13 cellular contexts compared by ENCODE assay signal in the genomic region with DNA sequence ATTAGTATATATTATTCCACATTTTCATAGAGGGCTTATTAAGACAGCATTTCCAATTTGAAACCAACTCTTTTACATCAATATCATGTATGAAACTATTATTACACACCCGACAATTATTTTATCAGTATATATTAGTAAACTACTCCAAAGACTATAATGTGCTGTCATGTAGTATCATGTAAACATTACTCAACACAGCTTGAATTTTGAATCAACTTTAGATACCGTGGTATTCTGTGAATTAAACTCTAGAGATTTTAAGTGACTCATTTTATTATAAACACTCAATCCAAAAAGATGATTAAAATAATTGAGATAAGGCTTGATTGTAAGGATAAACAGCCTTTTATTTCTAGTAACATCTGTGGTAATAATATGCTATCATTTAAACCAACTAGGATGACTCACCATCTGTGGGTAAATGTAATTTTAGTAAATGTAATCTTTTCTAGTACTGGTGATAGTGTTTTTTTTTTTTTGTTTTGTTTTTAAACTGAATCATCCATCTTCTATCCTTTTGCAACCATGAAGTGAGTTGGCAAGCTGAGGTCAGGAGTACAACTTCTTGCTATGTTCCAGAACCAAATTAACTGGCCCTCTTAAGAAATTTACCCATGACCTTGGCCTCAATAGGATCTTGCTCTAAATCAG.
DNase-seq lines count a peak whose midpoint lies in the region; ATAC-seq, FAIRE-seq and TF ChIP-seq lines count a peak whose summit lies in the region.
"Had no signal": no experiment of that assay in that cellular context is flagged by ENCODE, and none has a peak within 500 bp of the region (broad histone marks: within the 10 kb centered on the region; RNA-seq: fewer than 3 reads in every experiment).

No MANE protein-coding gene starts in this region.

- no peak for ATAC-seq in GM18520 (IDR thresholded peaks at IDR 0.05; ENCODE audit: unreplicated experiment)
- ATAC-seq: HepG2 had no signal

- H3K27ac ChIP-seq in kidney (ENCODE audit: low read depth in 2 of 2, low read length in 2 of 2): no peak overlapping the region

- peak; percentile 73 for FAIRE-seq in kidney (lab: Jason Lieb, UNC)
- no peak for FAIRE-seq in GM19239 (lab: Jason Lieb, UNC)
- FAIRE-seq: HepG2 had no signal

- H3K4me1 ChIP-seq in kidney (ENCODE audit: control insufficient read depth in 1 of 2, insufficient read depth in 1 of 2, low read depth in 1 of 2, low read length in 2 of 2): no peaks in the 10 kb centered on the region

- no peak for TF ChIP-seq CTCF in AG09319 (IDR thresholded peaks at IDR 0.05; ENCODE audit: low read depth, low read length)
- TF ChIP-seq CTCF in astrocyte of the cerebellum (IDR thresholded peaks at IDR 0.05; ENCODE audit: low read depth, low read length, missing control alignments): no peak
- TF ChIP-seq CTCF in kidney (IDR thresholded peaks at IDR 0.05; ENCODE audit: borderline replicate concordance, extremely low read depth, insufficient read depth): no peak

- DNase-seq in AG09319 (ENCODE audit: extremely low read depth, low read depth): peak; percentile 73
- peak; percentile 47 for DNase-seq in HS-27A (ENCODE audit: low read depth)
- peak; percentile 34 for DNase-seq in astrocyte of the cerebellum (ENCODE audit: low read depth)
- DNase-seq in kidney: no peak
- no peak for DNase-seq in GM19239 (ENCODE audit: insufficient read length, low spot score)
- no peak for DNase-seq in HK-2 (ENCODE audit: unreplicated experiment)
- DNase-seq in DMS79 (lab: John Stamatoyannopoulos, UW): no peak
- DNase-seq: activated T-cell treated with anti-CD3 and anti-CD28 coated beads, Interleukin-2, amount 50 U/mL, for 48 hours; left cardiac atrium; NCI-H446; right cardiac atrium had no signal

- H3K36me3 ChIP-seq in kidney (ENCODE audit: control insufficient read depth in 1 of 2, insufficient read depth in 2 of 2, low read length in 2 of 2): peaks cover 6 to 9% of the 10 kb centered on the region in 2 donors

- no peak overlapping the region for H3K9ac ChIP-seq in kidney (ENCODE audit: low read length in 2 of 2)

- in situ Hi-C loops in astrocyte of the cerebellum (cut with HindIII; ENCODE audit: low sequenced_read_pairs): no loop called here

- intact Hi-C loops in kidney (cut with DNase I): no loop called here

- H3K9me3 ChIP-seq in kidney (ENCODE audit: control insufficient read depth in 1 of 2, low read length in 2 of 2): no peaks in the 10 kb centered on the region

- H3K4me3 ChIP-seq in astrocyte of the cerebellum (ENCODE audit: low read depth, low read length) (no peak overlapping the region), kidney (ENCODE audit: low read length in 2 of 2) (no peak overlapping the region)

Comparison
In these comparisons a context has a peak if more than half of its experiments do, and no peak if none do; other contexts are left out.
1. DNase-seq: peak in AG09319 (single experiment), HS-27A (single experiment) and astrocyte of the cerebellum (single experiment); none in kidney (single experiment), GM19239 (single experiment), HK-2 (single experiment) and DMS79 (single experiment).